In genomic region chr16:47511882-47512281, GRCh38 we compare ENCODE assay signal across 21 cellular contexts.
"Had no signal": no experiment of that assay in that cellular context is flagged by ENCODE, and none has a peak within 500 bp of the region (broad histone marks: within the 10 kb centered on the region; RNA-seq: fewer than 3 reads in every experiment).

No MANE protein-coding gene starts in this region.

- H3K4me1 ChIP-seq: right atrium auricular region, sigmoid colon, suprapubic skin, thyroid gland, upper lobe of right lung had no signal

- H3K9me3 ChIP-seq: mucosa of descending colon, neutrophil, right atrium auricular region, sigmoid colon, suprapubic skin, thyroid gland, upper lobe of right lung, vagina had no signal

- H3K4me3 ChIP-seq: coronary artery, hepatocyte, mucosa of descending colon, right atrium auricular region, sigmoid colon, skin epidermis, suprapubic skin, thyroid gland, upper lobe of right lung, vagina had no signal

- H3K27ac ChIP-seq: coronary artery, hepatocyte, neutrophil, right atrium auricular region, sigmoid colon, skin epidermis, suprapubic skin, thyroid gland, upper lobe of right lung, vagina had no signal

- DNase-seq: effector CD4-positive, alpha-beta T cell; foreskin melanocyte; head of caudate nucleus; kidney glomerular epithelial cell; mammary epithelial cell; mucosa of descending colon; naive thymus-derived CD8-positive, alpha-beta T cell; posterior cingulate gyrus; sigmoid colon; stimulated activated CD4-positive, alpha-beta T cell treated with anti-CD3 and anti-CD28 coated beads, Interleukin-2, amount 100 ng/mL, for 24 hours; stimulated activated CD4-positive, alpha-beta T cell treated with anti-CD3 and anti-CD28 coated beads, Interleukin-4, amount 100 ng/mL, for 4 hours; stimulated activated naive CD4-positive, alpha-beta T cell treated with Interleukin-2 at 50 U/mL for 16 hours; thyroid gland; upper lobe of right lung had no signal

- H3K27me3 ChIP-seq: hepatocyte, neutrophil, right atrium auricular region, sigmoid colon, suprapubic skin, thyroid gland, upper lobe of right lung, vagina had no signal
